ENCODE assay signal across 11 cellular contexts in genomic region chr15:32683906-32684584, GRCh38. TPM values are rescaled to one million over a fixed set of nuclear protein-coding genes. Genes with fewer than 3 reads are reported as not detected.
DNase-seq lines count a peak whose midpoint lies in the region; ATAC-seq lines count a peak whose summit lies in the region.
"Had no signal": no experiment of that assay in that cellular context is flagged by ENCODE, and none has a peak within 500 bp of the region (broad histone marks: within the 10 kb centered on the region; RNA-seq: fewer than 3 reads in every experiment).

No MANE protein-coding gene starts in this region.

- no peak overlapping the region for H3K4me3 Mint-ChIP-seq in stimulated activated naive CD8-positive, alpha-beta T cell treated with anti-CD3 and anti-CD28 coated beads, Interleukin-15, amount 100 ng/mL, for 72 hours
- H3K4me3 Mint-ChIP-seq: B cell had no signal

- peak; percentile 56 for ATAC-seq in stimulated activated naive CD8-positive, alpha-beta T cell treated with anti-CD3 and anti-CD28 coated beads, Interleukin-15, amount 100 ng/mL, for 72 hours
- ATAC-seq in GM18861 (IDR thresholded peaks at IDR 0.05; ENCODE audit: unreplicated experiment): no peak

- peak; percentile 5 for DNase-seq in activated CD4-positive, alpha-beta T cell treated with anti-CD3 and anti-CD28 coated beads for 48 hours
- no peak for DNase-seq in activated CD4-positive, alpha-beta T cell treated with anti-CD3 and anti-CD28 coated beads, Interleukin-2, amount 50 U/mL, for 4 hours
- DNase-seq in RPMI7951 (ENCODE audit: low read depth) (peak; percentile 99), fibroblast of gingiva (ENCODE audit: low read depth) (peak; percentile 90), COR-L47 (lab: John Stamatoyannopoulos, UW) (no peak)
- no peak for DNase-seq in stimulated activated naive CD8-positive, alpha-beta T cell treated with anti-CD3 and anti-CD28 coated beads, Interleukin-15, amount 100 ng/mL, for 72 hours
- DNase-seq in activated CD4-positive, alpha-beta T cell treated with anti-CD3 and anti-CD28 coated beads for 4 hours: no peak
- DNase-seq: activated T-cell treated with anti-CD3 and anti-CD28 coated beads, Interleukin-2, amount 50 U/mL, for 48 hours; NCI-H1092 had no signal

- H3K4me1 Mint-ChIP-seq in stimulated activated naive CD8-positive, alpha-beta T cell treated with anti-CD3 and anti-CD28 coated beads, Interleukin-15, amount 100 ng/mL, for 72 hours: peaks cover 12% of the 10 kb centered on the region
- H3K4me1 Mint-ChIP-seq: B cell had no signal

- H3K27ac Mint-ChIP-seq in stimulated activated naive CD8-positive, alpha-beta T cell treated with anti-CD3 and anti-CD28 coated beads, Interleukin-15, amount 100 ng/mL, for 72 hours: no peak overlapping the region
- H3K27ac Mint-ChIP-seq: B cell had no signal

- H3K9me3 Mint-ChIP-seq in stimulated activated naive CD8-positive, alpha-beta T cell treated with anti-CD3 and anti-CD28 coated beads, Interleukin-15, amount 100 ng/mL, for 72 hours: no peaks in the 10 kb centered on the region

- H3K27me3 Mint-ChIP-seq in stimulated activated naive CD8-positive, alpha-beta T cell treated with anti-CD3 and anti-CD28 coated beads, Interleukin-15, amount 100 ng/mL, for 72 hours: peaks cover 8% of the 10 kb centered on the region
- H3K27me3 Mint-ChIP-seq: B cell had no signal

RNA-seq across cellular contexts. Expression of gene GREM1, which starts 33.8 kb away (rescaled TPM):
- total RNA-seq in RPMI7951 (2014; rRNA removed; shearing (Covaris generic)): 68.1 and 79.4 TPM in 2 replicates
- total RNA-seq: B cell had no signal

RNA-seq across cellular contexts. Expression of gene SCG5, which starts 42.5 kb away (rescaled TPM):
- total RNA-seq in RPMI7951 (2014; rRNA removed; shearing (Covaris generic)): 91.9 and 99.1 TPM in 2 replicates
- total RNA-seq: B cell had no signal

Comparison
In these comparisons a context has a peak if more than half of its experiments do, and no peak if none do; other contexts are left out.
1. DNase-seq: peak in activated CD4-positive, alpha-beta T cell treated with anti-CD3 and anti-CD28 coated beads for 48 hours (single experiment), RPMI7951 (single experiment) and fibroblast of gingiva (single experiment); none in activated CD4-positive, alpha-beta T cell treated with anti-CD3 and anti-CD28 coated beads, Interleukin-2, amount 50 U/mL, for 4 hours (0 of 2), stimulated activated naive CD8-positive, alpha-beta T cell treated with anti-CD3 and anti-CD28 coated beads, Interleukin-15, amount 100 ng/mL, for 72 hours (0 of 2), COR-L47 (single experiment) and activated CD4-positive, alpha-beta T cell treated with anti-CD3 and anti-CD28 coated beads for 4 hours (0 of 2).